Comparison of ENCODE assay signal across 8 cellular contexts in genomic region chr16:25111403-25112166, GRCh38. TPM values are rescaled to one million over a fixed set of nuclear protein-coding genes. Genes with fewer than 3 reads are reported as not detected.
DNase-seq lines count a peak whose midpoint lies in the region; ATAC-seq lines count a peak whose summit lies in the region.

LCMT1 (plus strand) TSS chr16:25111742; CDS start chr16:25111884, 142 bp downstream.

- peak; percentile 98 for DNase-seq in NCI-H1092 treated with DMSO at 0.1 percent for 48 hours (lab: John Stamatoyannopoulos, UW)
- peak; percentile 99 for DNase-seq in SKM-1 (lab: John Stamatoyannopoulos, UW; ENCODE audit: unreplicated experiment)
- DNase-seq in activated naive CD4-positive, alpha-beta T cell treated with anti-CD3 and anti-CD28 coated beads, Interleukin-2, amount 50 U/mL, for 72 hours (ENCODE audit: low spot score in 2 of 2) = peak; percentile 83 to 93
- DNase-seq in glomerular endothelial cell (ENCODE audit: extremely low read depth, low read depth, low spot score) = peak; percentile 93
- DNase-seq in occipital lobe (lab: John Stamatoyannopoulos, UW) = peak; percentile 89

- no peaks in the 10 kb centered on the region for H3K9me3 Mint-ChIP-seq in activated naive CD4-positive, alpha-beta T cell treated with anti-CD3 and anti-CD28 coated beads, Interleukin-2, amount 50 U/mL, for 72 hours

- peak; percentile 95 for ATAC-seq in HG02610 (IDR thresholded peaks at IDR 0.05; ENCODE audit: unreplicated experiment)
- ATAC-seq in activated naive CD4-positive, alpha-beta T cell treated with anti-CD3 and anti-CD28 coated beads, Interleukin-2, amount 50 U/mL, for 72 hours = peak; percentile 93 to 94

- peaks cover 7 to 30% of the 10 kb centered on the region in 2 donors for H3K36me3 Mint-ChIP-seq in activated naive CD4-positive, alpha-beta T cell treated with anti-CD3 and anti-CD28 coated beads, Interleukin-2, amount 50 U/mL, for 72 hours

- H3K4me3 ChIP-seq in GM08714 (ENCODE audit: low read length) = peak within 1 kb of the TSS; percentile 74

- H3K27ac Mint-ChIP-seq in activated naive CD4-positive, alpha-beta T cell treated with anti-CD3 and anti-CD28 coated beads, Interleukin-2, amount 50 U/mL, for 72 hours = peak within 1 kb of the TSS; percentile 96 to 98

- H3K27ac ChIP-seq in temporal lobe (ENCODE audit: low read depth, low read length) = peak within 1 kb of the TSS; percentile 61

RNA-seq across cellular contexts. Expression of gene LCMT1, which starts in this region (rescaled TPM):
- total RNA-seq in activated naive CD4-positive, alpha-beta T cell treated with anti-CD3 and anti-CD28 coated beads, Interleukin-2, amount 50 U/mL, for 72 hours = 10 to 100 TPM; 38.9 to 46.5 TPM
- 28.8 and 183 TPM in 2 replicates for total RNA-seq in glomerular endothelial cell
- total RNA-seq in occipital lobe = 42.3 TPM
- total RNA-seq in temporal lobe = 34.7 TPM

Comparison
In these comparisons a context has a peak if more than half of its experiments do, and no peak if none do; other contexts are left out.
1. Peak in every context shown above with its lines: DNase-seq, ATAC-seq, H3K4me3 ChIP-seq and H3K27ac ChIP-seq.